8 cellular contexts compared by ENCODE assay signal in genomic region chr2:111735838-111736711, GRCh38.
DNase-seq lines count a peak whose midpoint lies in the region; ATAC-seq, FAIRE-seq and TF ChIP-seq lines count a peak whose summit lies in the region.
"Not testable (repeated sequence)": the region's sequence is repeated elsewhere in the genome, so short reads cannot be mapped to it uniquely, and the experiment has no call there.

No MANE protein-coding gene starts in this region.

- in situ Hi-C loops in astrocyte of the spinal cord (cut with HindIII; ENCODE audit: low sequenced_read_pairs), result not testable (repeated sequence)

- H3K27me3 ChIP-seq in RWPE2 (ENCODE audit: insufficient read depth, poor library complexity, severe bottlenecking), result not testable (repeated sequence)

- H3K4me3 ChIP-seq in RWPE2 (ENCODE audit: severe bottlenecking); astrocyte of the spinal cord (ENCODE audit: low read depth, low read length); fibroblast of villous mesenchyme (ENCODE audit: low read depth, low read length): not testable (repeated sequence)

- not testable (repeated sequence) for H3K4me1 ChIP-seq in RWPE2 (ENCODE audit: insufficient read depth, poor library complexity, severe bottlenecking)

- H3K36me3 ChIP-seq in RWPE2 (ENCODE audit: low read depth), result not testable (repeated sequence)

- not testable (repeated sequence) for H3K9me3 ChIP-seq in RWPE2 (ENCODE audit: severe bottlenecking)

- H3K27ac ChIP-seq in RWPE2 (ENCODE audit: poor library complexity, severe bottlenecking), result not testable (repeated sequence)

- not testable (repeated sequence) for DNase-seq in D721Med (ENCODE audit: insufficient read length, low spot score); RWPE2 (ENCODE audit: low spot score)
- peak; percentile 19 for DNase-seq in LoVo (ENCODE audit: low spot score)
- DNase-seq in astrocyte of the spinal cord (ENCODE audit: low read depth, low spot score), result peak; percentile 61
- DNase-seq in fibroblast of villous mesenchyme (ENCODE audit: low read depth), result peak; percentile 65
- DNase-seq in myocyte (ENCODE audit: low read depth), result peak; percentile 85
- DNase-seq in superior temporal gyrus (ENCODE audit: extremely low spot score), result peak; percentile 12

- FAIRE-seq in D721Med (lab: Jason Lieb, UNC), result peak; percentile 78

- not testable (repeated sequence) for TF ChIP-seq CTCF in D721Med (IDR thresholded peaks at IDR 0.05; ENCODE audit: insufficient read depth, missing control alignments)
- TF ChIP-seq CTCF in RWPE2 (IDR thresholded peaks at IDR 0.05; ENCODE audit: poor library complexity, severe bottlenecking) (peak; percentile 32), astrocyte of the spinal cord (IDR thresholded peaks at IDR 0.05; ENCODE audit: low read depth, low read length) (peak; percentile 26), fibroblast of villous mesenchyme (IDR thresholded peaks at IDR 0.05; ENCODE audit: insufficient read depth, low read depth, low read length) (peak; percentile 41)

- ATAC-seq in GM21825 (IDR thresholded peaks at IDR 0.05; ENCODE audit: unreplicated experiment) (peak; percentile 52), RWPE2 (ENCODE audit: low read depth) (peak; percentile 84)
